Comparison of ENCODE assay signal across 16 cellular contexts in the genomic region with DNA sequence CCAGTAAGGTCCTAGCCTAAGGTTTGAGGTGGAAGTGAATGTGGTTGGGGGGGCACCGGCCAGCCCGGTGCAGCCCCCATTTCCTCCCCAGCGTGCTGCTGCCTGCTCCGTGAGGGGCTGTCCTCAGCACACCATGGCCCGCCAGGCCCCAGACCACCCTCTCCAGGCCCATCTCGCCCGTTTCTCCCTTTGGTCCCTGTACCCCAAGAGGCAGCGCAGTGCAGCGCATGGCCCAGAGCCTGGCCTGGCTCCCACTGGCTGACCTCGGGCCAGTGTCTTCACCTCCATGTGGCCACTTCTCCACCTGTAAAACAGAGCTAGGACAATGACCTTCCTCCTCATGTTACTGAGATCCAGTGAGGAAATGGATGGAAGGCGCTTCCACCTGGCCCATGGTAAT.
A peak's percentile ranks its signal among the peaks of the same experiment; 100 is the strongest.
DNase-seq lines count a peak whose midpoint lies in the region; ATAC-seq, FAIRE-seq and TF ChIP-seq lines count a peak whose summit lies in the region.
"Had no signal": no experiment of that assay in that cellular context is flagged by ENCODE, and none has a peak within 500 bp of the region (broad histone marks: within the 10 kb centered on the region; RNA-seq: fewer than 3 reads in every experiment).

No MANE protein-coding gene starts in this region.

- no peak overlapping the region for H4K91ac ChIP-seq in H1 (replicated peaks; ENCODE audit: insufficient read length, low read length)

- no peaks in the 10 kb centered on the region for H3K27me3 ChIP-seq in H7 (ENCODE audit: control insufficient read depth, insufficient read depth, low read length)
- peaks cover 0 to 7% (median 0%) of the 10 kb centered on the region in 4 experiments; a peak in 3 of 7 replicates for H3K27me3 ChIP-seq in H1 (replicated peaks in 1 of 4; ENCODE audit: control insufficient read depth in 3 of 4, extremely low read depth in 1 of 4, insufficient read depth in 3 of 4, low read length in 3 of 4)

- no peak for DNase-seq in activated naive CD4-positive, alpha-beta T cell treated with anti-CD3 and anti-CD28 coated beads for 36 hours
- DNase-seq in H7 = peak; percentile 67
- DNase-seq in H1 (ENCODE audit: low read depth in 1 of 2, low spot score in 2 of 2) = no peak
- DNase-seq in activated T-cell treated with anti-CD3 and anti-CD28 coated beads for 4 hours = no peak
- DNase-seq in naive thymus-derived CD8-positive, alpha-beta T cell = no peak
- DNase-seq: CD8-positive, alpha-beta T cell; COR-L47; GM23248; H9 had no signal

- TF ChIP-seq POLR2A in H1 (IDR thresholded peaks at IDR 0.05; ENCODE audit: control extremely low read depth in 1 of 2, low read depth in 2 of 2, low read length in 2 of 2) = no peak

- no peak for FAIRE-seq in H1 (lab: Jason Lieb, UNC)
- FAIRE-seq: A204.1, GM12878, GM18507 had no signal

- H3K79me1 ChIP-seq in H1 (ENCODE audit: low read depth, low read length) = no peaks in the 10 kb centered on the region; the same call in 1 of the 2 replicates

- TF ChIP-seq EP300 in H1 (IDR thresholded peaks at IDR 0.05; ENCODE audit: borderline replicate concordance in 1 of 2, low read depth in 2 of 2, low read length in 2 of 2) = no peak

- POLR2A ChIA-PET in H1 (lab: Charles Lee; ENCODE audit: partially characterized antibody) = no interaction called here
- POLR2A ChIA-PET in naive thymus-derived CD8-positive, alpha-beta T cell (lab: Charles Lee) = interaction anchor here (0.7 to 0.9 kb wide), 2 partner anchors 19 to 1388 kb away, joined by 3 to 5 read pairs; no protein-coding TSS in a partner anchor

- H3K9me3 Mint-ChIP-seq in activated naive CD4-positive, alpha-beta T cell treated with anti-CD3 and anti-CD28 coated beads, Interleukin-2, amount 50 U/mL, for 24 hours = no peaks in the 10 kb centered on the region
- no peaks in the 10 kb centered on the region for H3K9me3 Mint-ChIP-seq in activated naive CD4-positive, alpha-beta T cell treated with anti-CD3 and anti-CD28 coated beads for 36 hours
- H3K9me3 Mint-ChIP-seq in naive thymus-derived CD8-positive, alpha-beta T cell = no peaks in the 10 kb centered on the region
- H3K9me3 Mint-ChIP-seq: CD8-positive, alpha-beta T cell; H9 had no signal

- intact Hi-C loops in activated naive CD4-positive, alpha-beta T cell treated with anti-CD3 and anti-CD28 coated beads for 36 hours (cut with micrococcal nuclease) = no loop called here

- ATAC-seq in HG03095 (IDR thresholded peaks at IDR 0.05; ENCODE audit: unreplicated experiment) = no peak
- ATAC-seq in naive thymus-derived CD8-positive, alpha-beta T cell = no peak
- ATAC-seq: CD8-positive, alpha-beta T cell; GM12878 had no signal

- no peak for TF ChIP-seq RAD21 in H1 (IDR thresholded peaks at IDR 0.05 in 1 of 2, conservative IDR thresholded peaks at IDR 0.05 in 1 of 2; ENCODE audit: low read depth in 2 of 2, low read length in 2 of 2)

- no peak overlapping the region for H4K8ac ChIP-seq in H1 (ENCODE audit: extremely low read depth, insufficient read depth, low read length)

- H2BK120ac ChIP-seq in H1 (replicated peaks; ENCODE audit: low read depth, low read length) = no peak overlapping the region

- no peaks in the 10 kb centered on the region for H3K27me3 Mint-ChIP-seq in activated naive CD4-positive, alpha-beta T cell treated with anti-CD3 and anti-CD28 coated beads, Interleukin-2, amount 50 U/mL, for 24 hours
- H3K27me3 Mint-ChIP-seq in activated naive CD4-positive, alpha-beta T cell treated with anti-CD3 and anti-CD28 coated beads for 36 hours (ENCODE audit: low read depth) = no peaks in the 10 kb centered on the region
- H3K27me3 Mint-ChIP-seq in naive thymus-derived CD8-positive, alpha-beta T cell = no peaks in the 10 kb centered on the region

- no peaks in the 10 kb centered on the region for H3K36me3 Mint-ChIP-seq in activated naive CD4-positive, alpha-beta T cell treated with anti-CD3 and anti-CD28 coated beads, Interleukin-2, amount 50 U/mL, for 24 hours
- H3K36me3 Mint-ChIP-seq in activated naive CD4-positive, alpha-beta T cell treated with anti-CD3 and anti-CD28 coated beads for 36 hours (ENCODE audit: low read depth) = no peaks in the 10 kb centered on the region
- no peaks in the 10 kb centered on the region for H3K36me3 Mint-ChIP-seq in naive thymus-derived CD8-positive, alpha-beta T cell
- H3K36me3 Mint-ChIP-seq: CD8-positive, alpha-beta T cell had no signal

- no peak overlapping the region for H3K56ac ChIP-seq in H1 (replicated peaks; ENCODE audit: insufficient read length, low read depth, low read length)

- H3K4me1 ChIP-seq in H1 (replicated peaks in 1 of 4; ENCODE audit: control insufficient read depth in 3 of 4, insufficient read depth in 4 of 4, low read length in 3 of 4) = peaks cover 3 to 34% (median 23%) of the 10 kb centered on the region in 4 experiments

- peaks cover 10% of the 10 kb centered on the region for H3K4me1 Mint-ChIP-seq in activated naive CD4-positive, alpha-beta T cell treated with anti-CD3 and anti-CD28 coated beads, Interleukin-2, amount 50 U/mL, for 24 hours
- H3K4me1 Mint-ChIP-seq in activated naive CD4-positive, alpha-beta T cell treated with anti-CD3 and anti-CD28 coated beads for 36 hours (ENCODE audit: low read depth) = peaks cover 7% of the 10 kb centered on the region
- H3K4me1 Mint-ChIP-seq in naive thymus-derived CD8-positive, alpha-beta T cell = peaks cover 17 to 36% (median 27%) of the 10 kb centered on the region in 4 donors

- H4K5ac ChIP-seq in H1 (ENCODE audit: insufficient read length, low read depth, low read length) = no peak overlapping the region

- no peak overlapping the region; the same call in 1 of the 2 replicates for H2AK5ac ChIP-seq in H1 (ENCODE audit: low read depth, low read length)

- H3K4me3 ChIP-seq in H7 (ENCODE audit: insufficient read depth, low read depth, low read length) = no peak overlapping the region
- H3K4me3 ChIP-seq in H1 (ENCODE audit: extremely low read depth in 1 of 4, insufficient read depth in 2 of 4, low read depth in 3 of 4, low read length in 4 of 4) = no peak overlapping the region
- H3K4me3 ChIP-seq: GM12878, GM23248 had no signal

- CTCF ChIA-PET in activated naive CD4-positive, alpha-beta T cell treated with anti-CD3 and anti-CD28 coated beads for 36 hours (lab: Charles Lee) = interaction anchor here (0.8 to 1.2 kb wide), 3 partner anchors 11 to 173 kb away, joined by 3 to 4 read pairs (median 3); no protein-coding TSS in a partner anchor
- CTCF ChIA-PET in H1 (lab: Charles Lee; ENCODE audit: partially characterized antibody) = interaction anchor here (0.8 to 10.9 kb wide), 13 partner anchors 11 to 275 kb away, joined by 3 to 178 read pairs (median 4); no protein-coding TSS in a partner anchor

- 0 out of 2 replicates have a peak overlapping the region, but pooled peaks have one; percentile 61 for H2BK15ac ChIP-seq in H1 (ENCODE audit: low read length)

- peaks cover 0 to 12% of the 10 kb centered on the region in 2 experiments for H4K20me1 ChIP-seq in H1 (replicated peaks in 1 of 2; ENCODE audit: control insufficient read depth in 1 of 2, insufficient read depth in 2 of 2, low read length in 2 of 2)

- H3K23ac ChIP-seq in H1 (ENCODE audit: insufficient read length) = no peak overlapping the region

- H3K23me2 ChIP-seq in H1 (ENCODE audit: low read depth, low read length) = no peaks in the 10 kb centered on the region; the same call in 1 of the 2 replicates

- no peak overlapping the region for H2BK20ac ChIP-seq in H1 (ENCODE audit: low read length)

- H2BK12ac ChIP-seq in H1 (ENCODE audit: low read depth, low read length) = no peak overlapping the region

- no peak overlapping the region for H3K4me2 ChIP-seq in H1 (ENCODE audit: insufficient read depth in 1 of 2, low read depth in 2 of 2, low read length in 2 of 2)

- no peak overlapping the region for H3K18ac ChIP-seq in H1 (ENCODE audit: extremely low read depth, low read length)

- no peak for TF ChIP-seq CTCF in H1 (IDR thresholded peaks at IDR 0.05; ENCODE audit: control extremely low read depth in 1 of 3, insufficient read depth in 1 of 3, low read depth in 1 of 3, low read length in 3 of 3)

- H3K36me3 ChIP-seq in H7 (replicated peaks; ENCODE audit: control insufficient read depth, insufficient read depth, low read length) = no peaks in the 10 kb centered on the region
- no peaks in the 10 kb centered on the region for H3K36me3 ChIP-seq in H1 (ENCODE audit: control insufficient read depth in 2 of 4, insufficient read depth in 4 of 4, low read length in 3 of 4)

- peak overlapping the region; percentile 59 for H3K27ac Mint-ChIP-seq in activated naive CD4-positive, alpha-beta T cell treated with anti-CD3 and anti-CD28 coated beads, Interleukin-2, amount 50 U/mL, for 24 hours
- H3K27ac Mint-ChIP-seq in activated naive CD4-positive, alpha-beta T cell treated with anti-CD3 and anti-CD28 coated beads for 36 hours = no peak overlapping the region
- no peak overlapping the region for H3K27ac Mint-ChIP-seq in naive thymus-derived CD8-positive, alpha-beta T cell
- H3K27ac Mint-ChIP-seq: B cell; CD8-positive, alpha-beta T cell had no signal

- H3K4ac ChIP-seq in H1 (replicated peaks; ENCODE audit: insufficient read length, low read depth, low read length) = no peak overlapping the region

- no peak overlapping the region for H3K9ac ChIP-seq in H1 (replicated peaks in 1 of 4; ENCODE audit: extremely low read depth in 1 of 4, low read depth in 3 of 4, low read length in 3 of 4)
- H3K9ac ChIP-seq: GM23248 had no signal

- no peaks in the 10 kb centered on the region for H3K9me3 ChIP-seq in H1 (ENCODE audit: insufficient read depth in 2 of 2, low read depth in 1 of 2, low read length in 1 of 2)

- no peak overlapping the region for H2BK5ac ChIP-seq in H1 (ENCODE audit: low read depth, low read length)

- no peak overlapping the region for H3K27ac ChIP-seq in H1 (ENCODE audit: low read depth, low read length)
- H3K27ac ChIP-seq: C4-2B, GM23248 had no signal

- no peak overlapping the region for H3K14ac ChIP-seq in H1 (ENCODE audit: insufficient read length)

- WGBS in H1 (ENCODE audit: extremely low coverage in 1 of 2, insufficient coverage in 1 of 2, insufficient read length in 1 of 2, insufficient replicate concordance in 2 of 2, low coverage in 1 of 2, low lambda C conversion rate in 2 of 2, missing lambda C conversion rate in 1 of 2), 2 experiments = 95% methylated on average over 11 of the region's 11 CpGs; no CpG with 5 or more reads in 1 of the 2 experiments

- no peak overlapping the region for H2AFZ ChIP-seq in H1 (ENCODE audit: low read length)
- H2AFZ ChIP-seq: GM23248 had no signal

- no peaks in the 10 kb centered on the region for H3K79me2 ChIP-seq in H1 (ENCODE audit: control insufficient read depth in 1 of 2, insufficient read depth in 2 of 2, low read length in 2 of 2)

- H3K4me3 Mint-ChIP-seq in activated naive CD4-positive, alpha-beta T cell treated with anti-CD3 and anti-CD28 coated beads, Interleukin-2, amount 50 U/mL, for 24 hours = no peak overlapping the region
- H3K4me3 Mint-ChIP-seq in activated naive CD4-positive, alpha-beta T cell treated with anti-CD3 and anti-CD28 coated beads for 36 hours = no peak overlapping the region
- H3K4me3 Mint-ChIP-seq in naive thymus-derived CD8-positive, alpha-beta T cell = no peak overlapping the region
- H3K4me3 Mint-ChIP-seq: B cell; CD8-positive, alpha-beta T cell; H9 had no signal

TF ChIP-seq in H1, 55 proteins besides CTCF, POLR2A, EP300 and RAD21:
- no peak for TF ChIP-seq KDM5A (IDR thresholded peaks at IDR 0.05; ENCODE audit: low read length)
- no peak for TF ChIP-seq SP1 (IDR thresholded peaks at IDR 0.05; ENCODE audit: low read depth, low read length)
